Comparison of ENCODE assay signal across 32 cellular contexts in genomic region chr1:67825596-67825995, GRCh38.
"Had no signal": no experiment of that assay in that cellular context is flagged by ENCODE, and none has a peak within 500 bp of the region (broad histone marks: within the 10 kb centered on the region; RNA-seq: fewer than 3 reads in every experiment).

No MANE protein-coding gene starts in this region.

- H3K4me3 ChIP-seq: cardiac muscle cell, PC-9 had no signal

- H3K27ac ChIP-seq: brain microvascular endothelial cell, cardiac muscle cell, PC-9 had no signal

- H3K36me3 ChIP-seq: cardiac muscle cell had no signal

- H2AFZ ChIP-seq: PC-9 had no signal

- ATAC-seq: activated CD8-positive, alpha-beta memory T cell treated with anti-CD3 and anti-CD28 coated beads, Interleukin-2, amount 10 ng/mL, durations not matched to agents 7 days and 5 days had no signal

- DNase-seq: activated CD4-positive, alpha-beta memory T cell treated with anti-CD3 and anti-CD28 coated beads, Interleukin-2, amount 10 ng/mL, durations not matched to agents 7 days and 5 days; activated CD4-positive, alpha-beta T cell treated with anti-CD3 and anti-CD28 coated beads for 1 hour; activated CD4-positive, alpha-beta T cell treated with anti-CD3 and anti-CD28 coated beads for 48 hours; activated CD4-positive, CD25-positive, alpha-beta regulatory T cell; activated CD8-positive, alpha-beta memory T cell treated with anti-CD3 and anti-CD28 coated beads for 24 hours; activated CD8-positive, alpha-beta memory T cell treated with anti-CD3 and anti-CD28 coated beads, Interleukin-2, amount 10 ng/mL, durations not matched to agents 7 days and 5 days; activated CD8-positive, alpha-beta memory T cell treated with anti-CD3 and anti-CD28 coated beads, Interleukin-2, amount 50 U/mL, for 48 hours; activated effector memory CD4-positive, alpha-beta T cell treated with anti-CD3 and anti-CD28 coated beads, Interleukin-2, amount 50 U/mL, for 16 hours; activated naive CD4-positive, alpha-beta T cell; activated naive CD4-positive, alpha-beta T cell treated with anti-CD3 and anti-CD28 coated beads, Interleukin-2, amount 50 U/mL, for 16 hours; activated naive CD8-positive, alpha-beta T cell treated with anti-CD3 and anti-CD28 coated beads for 36 hours; activated T-cell treated with anti-CD3 and anti-CD28 coated beads, Interleukin-2, amount 50 U/mL, for 48 hours; amniotic stem cell; aorta; brain microvascular endothelial cell; Karpas-422; NCI-H1048; NCI-H1105 treated with DMSO at 0.1 percent for 48 hours; NCI-H1436; NCI-H1694 treated with DMSO at 0.1 percent for 48 hours; NCI-H2029; NCI-H510A; NCI-H526; NCI-H774; PC-9; Right ventricle myocardium superior; SW 1271; T-helper 1 cell; T-helper 2 cell; T-helper 9 cell had no signal

- H3K4me2 ChIP-seq: PC-9 had no signal

- FAIRE-seq: RCC 7860 had no signal

- H3K27me3 ChIP-seq: brain microvascular endothelial cell, cardiac muscle cell had no signal
